1 cellular context compared by ENCODE assay signal in genomic region chr16:56964243-56965148, GRCh38.
TF ChIP-seq lines count a peak whose summit lies in the region.

No MANE protein-coding gene starts in this region.

TF ChIP-seq in K562, 482 proteins besides CTCF, POLR2A, EP300 and RAD21 (continued from another document):
- TF ChIP-seq, protein P1, sequence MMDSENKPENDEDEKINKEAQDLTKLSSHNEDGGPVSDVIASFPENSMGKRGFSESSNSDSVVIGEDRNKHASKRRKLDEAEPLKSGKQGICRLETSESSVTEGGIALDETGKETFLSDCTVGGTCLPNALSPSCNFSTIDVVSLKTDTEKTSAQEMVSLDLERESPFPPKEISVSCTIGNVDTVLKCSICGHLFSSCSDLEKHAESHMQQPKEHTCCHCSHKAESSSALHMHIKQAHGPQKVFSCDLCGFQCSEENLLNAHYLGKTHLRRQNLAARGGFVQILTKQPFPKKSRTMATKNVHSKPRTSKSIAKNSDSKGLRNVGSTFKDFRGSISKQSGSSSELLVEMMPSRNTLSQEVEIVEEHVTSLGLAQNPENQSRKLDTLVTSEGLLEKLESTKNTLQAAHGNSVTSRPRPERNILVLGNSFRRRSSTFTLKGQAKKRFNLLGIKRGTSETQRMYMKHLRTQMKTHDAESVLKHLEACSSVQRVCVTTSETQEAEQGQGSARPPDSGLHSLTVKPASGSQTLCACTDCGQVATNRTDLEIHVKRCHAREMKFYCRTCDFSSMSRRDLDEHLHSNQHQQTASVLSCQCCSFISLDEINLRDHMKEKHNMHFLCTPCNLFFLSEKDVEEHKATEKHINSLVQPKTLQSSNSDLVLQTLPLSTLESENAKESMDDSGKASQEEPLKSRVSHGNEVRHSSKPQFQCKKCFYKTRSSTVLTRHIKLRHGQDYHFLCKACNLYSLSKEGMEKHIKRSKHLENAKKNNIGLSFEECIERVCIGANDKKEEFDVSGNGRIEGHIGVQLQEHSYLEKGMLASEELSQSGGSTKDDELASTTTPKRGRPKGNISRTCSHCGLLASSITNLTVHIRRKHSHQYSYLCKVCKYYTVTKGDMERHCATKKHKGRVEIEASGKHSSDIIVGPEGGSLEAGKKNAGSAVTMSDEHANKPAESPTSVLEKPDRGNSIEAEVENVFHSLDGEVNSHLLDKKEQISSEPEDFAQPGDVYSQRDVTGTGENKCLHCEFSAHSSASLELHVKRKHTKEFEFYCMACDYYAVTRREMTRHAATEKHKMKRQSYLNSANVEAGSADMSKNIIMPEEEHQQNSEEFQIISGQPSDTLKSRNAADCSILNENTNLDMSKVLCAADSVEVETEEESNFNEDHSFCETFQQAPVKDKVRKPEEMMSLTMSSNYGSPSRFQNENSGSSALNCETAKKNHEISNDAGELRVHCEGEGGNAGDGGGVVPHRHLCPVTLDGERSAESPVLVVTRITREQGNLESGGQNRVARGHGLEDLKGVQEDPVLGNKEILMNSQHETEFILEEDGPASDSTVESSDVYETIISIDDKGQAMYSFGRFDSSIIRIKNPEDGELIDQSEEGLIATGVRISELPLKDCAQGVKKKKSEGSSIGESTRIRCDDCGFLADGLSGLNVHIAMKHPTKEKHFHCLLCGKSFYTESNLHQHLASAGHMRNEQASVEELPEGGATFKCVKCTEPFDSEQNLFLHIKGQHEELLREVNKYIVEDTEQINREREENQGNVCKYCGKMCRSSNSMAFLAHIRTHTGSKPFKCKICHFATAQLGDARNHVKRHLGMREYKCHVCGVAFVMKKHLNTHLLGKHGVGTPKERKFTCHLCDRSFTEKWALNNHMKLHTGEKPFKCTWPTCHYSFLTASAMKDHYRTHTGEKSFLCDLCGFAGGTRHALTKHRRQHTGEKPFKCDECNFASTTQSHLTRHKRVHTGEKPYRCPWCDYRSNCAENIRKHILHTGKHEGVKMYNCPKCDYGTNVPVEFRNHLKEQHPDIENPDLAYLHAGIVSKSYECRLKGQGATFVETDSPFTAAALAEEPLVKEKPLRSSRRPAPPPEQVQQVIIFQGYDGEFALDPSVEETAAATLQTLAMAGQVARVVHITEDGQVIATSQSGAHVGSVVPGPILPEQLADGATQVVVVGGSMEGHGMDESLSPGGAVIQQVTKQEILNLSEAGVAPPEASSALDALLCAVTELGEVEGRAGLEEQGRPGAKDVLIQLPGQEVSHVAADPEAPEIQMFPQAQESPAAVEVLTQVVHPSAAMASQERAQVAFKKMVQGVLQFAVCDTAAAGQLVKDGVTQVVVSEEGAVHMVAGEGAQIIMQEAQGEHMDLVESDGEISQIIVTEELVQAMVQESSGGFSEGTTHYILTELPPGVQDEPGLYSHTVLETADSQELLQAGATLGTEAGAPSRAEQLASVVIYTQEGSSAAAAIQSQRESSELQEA (IDR thresholded peaks at IDR 0.05; ENCODE audit: low read depth) = no peak
- TF ChIP-seq ZNF277 (CRISPR knock-in tag; IDR thresholded peaks at IDR 0.05; ENCODE audit: borderline replicate concordance) (no peak), CHAMP1 (IDR thresholded peaks at IDR 0.05) (0 out of 2 replicates have a peak, but pooled peaks have one; percentile 66), TAF9B (IDR thresholded peaks at IDR 0.05; ENCODE audit: partially characterized antibody) (peak; percentile 38), NCOR1 (IDR thresholded peaks at IDR 0.05) (peak; percentile 22; the same call in 1 of the 2 replicates), NFE2 (IDR thresholded peaks at IDR 0.05; ENCODE audit: low read depth) (peak; percentile 35; the same call in 1 of the 2 replicates), ZNF699 (CRISPR knock-in tag; IDR thresholded peaks at IDR 0.05; ENCODE audit: insufficient replicate concordance) (no peak), GABPB2 (CRISPR knock-in tag; conservative IDR thresholded peaks at IDR 0.05) (no peak), ZC3H4 (CRISPR knock-in tag; IDR thresholded peaks at IDR 0.05; ENCODE audit: borderline replicate concordance) (no peak), FOXK1 (CRISPR knock-in tag; IDR thresholded peaks at IDR 0.05; ENCODE audit: borderline replicate concordance) (peak; percentile 27; the same call in 1 of the 2 replicates), ZBTB34 (CRISPR knock-in tag; IDR thresholded peaks at IDR 0.05) (no peak), HMGN3 (IDR thresholded peaks at IDR 0.05; ENCODE audit: borderline replicate concordance, extremely low read depth, insufficient read length, low read depth, low read length) (peak; percentile 40), SMARCA4 (IDR thresholded peaks at IDR 0.05) (peak; percentile 67), PPARD (CRISPR knock-in tag; IDR thresholded peaks at IDR 0.05) (no peak), JUND (IDR thresholded peaks at IDR 0.05; ENCODE audit: borderline replicate concordance, low read depth, low read length) (peak; percentile 37; the same call in 1 of the 2 replicates), JUND (tag; IDR thresholded peaks at IDR 0.05; ENCODE audit: borderline replicate concordance, low read depth, low read length) (peak; percentile 58; the same call in 1 of the 3 replicates), CCAR2 (IDR thresholded peaks at IDR 0.05; ENCODE audit: low read depth, low read length) (no peak), KLF13 (tag; IDR thresholded peaks at IDR 0.05; ENCODE audit: borderline replicate concordance, low read depth) (peak; percentile 84; the same call in 1 of the 2 replicates), NONO (IDR thresholded peaks at IDR 0.05; ENCODE audit: low read depth in 2 of 2, low read length in 1 of 2) (peak in 1 of 2 experiments; percentile 34; a peak in 1 of 4 replicates), ZNF408 (CRISPR knock-in tag; IDR thresholded peaks at IDR 0.05; ENCODE audit: low read depth) (no peak), ZNF239 (CRISPR knock-in tag; IDR thresholded peaks at IDR 0.05) (no peak), JUNB (CRISPR knock-in tag; conservative IDR thresholded peaks at IDR 0.05) (no peak), ZNF780A (CRISPR knock-in tag; IDR thresholded peaks at IDR 0.05) (no peak), SNIP1 (IDR thresholded peaks at IDR 0.05; ENCODE audit: low read depth) (no peak)
- TF ChIP-seq, protein P2, sequence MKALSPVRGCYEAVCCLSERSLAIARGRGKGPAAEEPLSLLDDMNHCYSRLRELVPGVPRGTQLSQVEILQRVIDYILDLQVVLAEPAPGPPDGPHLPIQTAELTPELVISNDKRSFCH (CRISPR knock-in tag; IDR thresholded peaks at IDR 0.05) = no peak
- TF ChIP-seq, protein P2 (tag; IDR thresholded peaks at IDR 0.05) = no peak
- TF ChIP-seq, protein P3, sequence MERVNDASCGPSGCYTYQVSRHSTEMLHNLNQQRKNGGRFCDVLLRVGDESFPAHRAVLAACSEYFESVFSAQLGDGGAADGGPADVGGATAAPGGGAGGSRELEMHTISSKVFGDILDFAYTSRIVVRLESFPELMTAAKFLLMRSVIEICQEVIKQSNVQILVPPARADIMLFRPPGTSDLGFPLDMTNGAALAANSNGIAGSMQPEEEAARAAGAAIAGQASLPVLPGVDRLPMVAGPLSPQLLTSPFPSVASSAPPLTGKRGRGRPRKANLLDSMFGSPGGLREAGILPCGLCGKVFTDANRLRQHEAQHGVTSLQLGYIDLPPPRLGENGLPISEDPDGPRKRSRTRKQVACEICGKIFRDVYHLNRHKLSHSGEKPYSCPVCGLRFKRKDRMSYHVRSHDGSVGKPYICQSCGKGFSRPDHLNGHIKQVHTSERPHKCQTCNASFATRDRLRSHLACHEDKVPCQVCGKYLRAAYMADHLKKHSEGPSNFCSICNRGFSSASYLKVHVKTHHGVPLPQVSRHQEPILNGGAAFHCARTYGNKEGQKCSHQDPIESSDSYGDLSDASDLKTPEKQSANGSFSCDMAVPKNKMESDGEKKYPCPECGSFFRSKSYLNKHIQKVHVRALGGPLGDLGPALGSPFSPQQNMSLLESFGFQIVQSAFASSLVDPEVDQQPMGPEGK (CRISPR knock-in tag; IDR thresholded peaks at IDR 0.05; ENCODE audit: borderline replicate concordance) = no peak
- TF ChIP-seq, protein P4, sequence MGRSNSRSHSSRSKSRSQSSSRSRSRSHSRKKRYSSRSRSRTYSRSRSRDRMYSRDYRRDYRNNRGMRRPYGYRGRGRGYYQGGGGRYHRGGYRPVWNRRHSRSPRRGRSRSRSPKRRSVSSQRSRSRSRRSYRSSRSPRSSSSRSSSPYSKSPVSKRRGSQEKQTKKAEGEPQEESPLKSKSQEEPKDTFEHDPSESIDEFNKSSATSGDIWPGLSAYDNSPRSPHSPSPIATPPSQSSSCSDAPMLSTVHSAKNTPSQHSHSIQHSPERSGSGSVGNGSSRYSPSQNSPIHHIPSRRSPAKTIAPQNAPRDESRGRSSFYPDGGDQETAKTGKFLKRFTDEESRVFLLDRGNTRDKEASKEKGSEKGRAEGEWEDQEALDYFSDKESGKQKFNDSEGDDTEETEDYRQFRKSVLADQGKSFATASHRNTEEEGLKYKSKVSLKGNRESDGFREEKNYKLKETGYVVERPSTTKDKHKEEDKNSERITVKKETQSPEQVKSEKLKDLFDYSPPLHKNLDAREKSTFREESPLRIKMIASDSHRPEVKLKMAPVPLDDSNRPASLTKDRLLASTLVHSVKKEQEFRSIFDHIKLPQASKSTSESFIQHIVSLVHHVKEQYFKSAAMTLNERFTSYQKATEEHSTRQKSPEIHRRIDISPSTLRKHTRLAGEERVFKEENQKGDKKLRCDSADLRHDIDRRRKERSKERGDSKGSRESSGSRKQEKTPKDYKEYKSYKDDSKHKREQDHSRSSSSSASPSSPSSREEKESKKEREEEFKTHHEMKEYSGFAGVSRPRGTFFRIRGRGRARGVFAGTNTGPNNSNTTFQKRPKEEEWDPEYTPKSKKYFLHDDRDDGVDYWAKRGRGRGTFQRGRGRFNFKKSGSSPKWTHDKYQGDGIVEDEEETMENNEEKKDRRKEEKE (IDR thresholded peaks at IDR 0.05; ENCODE audit: borderline replicate concordance in 1 of 2, control insufficient read depth in 1 of 2, low read depth in 2 of 2, low read length in 1 of 2) = 0 out of 4 replicates have a peak, but pooled peaks of 1 of the 2 experiments have one; percentile 40
- TF ChIP-seq, protein P5, sequence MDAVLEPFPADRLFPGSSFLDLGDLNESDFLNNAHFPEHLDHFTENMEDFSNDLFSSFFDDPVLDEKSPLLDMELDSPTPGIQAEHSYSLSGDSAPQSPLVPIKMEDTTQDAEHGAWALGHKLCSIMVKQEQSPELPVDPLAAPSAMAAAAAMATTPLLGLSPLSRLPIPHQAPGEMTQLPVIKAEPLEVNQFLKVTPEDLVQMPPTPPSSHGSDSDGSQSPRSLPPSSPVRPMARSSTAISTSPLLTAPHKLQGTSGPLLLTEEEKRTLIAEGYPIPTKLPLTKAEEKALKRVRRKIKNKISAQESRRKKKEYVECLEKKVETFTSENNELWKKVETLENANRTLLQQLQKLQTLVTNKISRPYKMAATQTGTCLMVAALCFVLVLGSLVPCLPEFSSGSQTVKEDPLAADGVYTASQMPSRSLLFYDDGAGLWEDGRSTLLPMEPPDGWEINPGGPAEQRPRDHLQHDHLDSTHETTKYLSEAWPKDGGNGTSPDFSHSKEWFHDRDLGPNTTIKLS (IDR thresholded peaks at IDR 0.05; ENCODE audit: borderline replicate concordance, low read depth) = no peak; the same call in 1 of the 2 replicates
